ENCODE assay signal across 8 cellular contexts in the genomic region with DNA sequence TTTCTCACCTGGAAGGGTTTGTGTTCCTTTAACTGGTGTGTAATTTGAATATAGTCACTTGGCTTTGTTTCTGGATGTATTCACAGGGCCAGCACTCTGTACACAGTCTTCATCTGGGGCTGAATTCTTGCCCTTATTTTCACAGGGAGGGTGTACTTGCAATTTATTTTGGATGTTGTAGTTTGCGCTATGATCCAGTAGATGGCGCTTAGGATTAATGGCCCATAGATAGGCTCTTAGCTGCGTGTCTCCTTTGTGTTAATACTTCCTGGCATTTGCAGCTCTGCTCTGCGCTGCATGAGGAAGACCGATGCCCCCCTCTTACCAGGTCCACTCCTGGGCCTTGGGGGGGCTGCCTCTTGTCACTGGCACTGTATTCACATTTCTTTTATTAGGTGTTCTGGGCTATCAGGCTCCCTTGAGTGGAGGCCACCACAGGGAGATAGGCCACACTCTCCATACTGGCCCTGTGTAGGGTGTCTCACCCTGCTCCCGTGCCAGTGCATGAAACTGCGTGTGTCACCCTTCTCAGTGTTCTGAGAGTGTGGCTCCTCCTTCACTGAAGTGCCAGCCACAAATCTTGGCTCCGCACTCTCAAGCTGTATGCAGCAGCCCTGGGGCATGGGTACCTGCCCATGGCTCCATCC.
DNase-seq lines count a peak whose midpoint lies in the region; ATAC-seq and TF ChIP-seq lines count a peak whose summit lies in the region.

No MANE protein-coding gene starts in this region.

- in situ Hi-C loops in SK-MEL-5 (cut with HindIII; ENCODE audit: low pct_unique_long_range_greater_than_20kb, low sequenced_read_pairs) = no loop called here

- H3K27ac ChIP-seq in heart right ventricle (no peak overlapping the region), foreskin keratinocyte (no peak overlapping the region)

- DNase-seq in heart right ventricle = peak in 1 of 2 donors; percentile 3
- no peak for DNase-seq in Right ventricle myocardium inferior (ENCODE audit: missing footprints)
- peak; percentile 5 for DNase-seq in HK-2 (ENCODE audit: unreplicated experiment)
- DNase-seq in SK-MEL-5 (ENCODE audit: low read depth, low spot score) = peak; percentile 56
- peak in 1 of 2 donors; percentile 15 for DNase-seq in foreskin keratinocyte
- DNase-seq in MG63 = no peak

- intact Hi-C loops in heart right ventricle (cut with DNase I) = loop anchor here in 6 of 10 donors (2.0 to 10.0 kb wide), 4 partner anchors 614 to 619 kb away; no protein-coding TSS in a partner anchor
- intact Hi-C loops in Right ventricle myocardium inferior (cut with DNase I) = loop anchor here (5.0 kb wide), 1 partner anchor 619 kb away; no protein-coding TSS in a partner anchor

- TF ChIP-seq CTCF in heart right ventricle (IDR thresholded peaks at IDR 0.05) = peak; percentile 18 to 70 (median 48)
- peak; percentile 46 for TF ChIP-seq CTCF in foreskin keratinocyte (conservative IDR thresholded peaks at IDR 0.05)

- H3K4me1 ChIP-seq in heart right ventricle (no peaks in the 10 kb centered on the region), foreskin keratinocyte (no peaks in the 10 kb centered on the region), skeletal muscle satellite cell (ENCODE audit: control insufficient read depth, insufficient read depth, low read length) (peaks cover 15% of the 10 kb centered on the region)

- H3K27me3 ChIP-seq in heart right ventricle (peaks cover 0 to 38% (median 0%) of the 10 kb centered on the region in 7 donors), foreskin keratinocyte (no peaks in the 10 kb centered on the region), skeletal muscle satellite cell (ENCODE audit: control insufficient read depth, insufficient read depth, low read length) (no peaks in the 10 kb centered on the region), MG63 (no peaks in the 10 kb centered on the region)

- peak overlapping the region; percentile 10 for H3K9ac ChIP-seq in skeletal muscle satellite cell (ENCODE audit: low read depth, low read length)

- ATAC-seq in heart right ventricle (peak in 1 of 8 donors; percentile 50), Right ventricle myocardium inferior (no peak), GM21447 (IDR thresholded peaks at IDR 0.05; ENCODE audit: unreplicated experiment) (peak; percentile 70), foreskin keratinocyte (peak; percentile 44)

- no peak overlapping the region for H3K4me3 ChIP-seq in heart right ventricle
- no peak overlapping the region for H3K4me3 ChIP-seq in skeletal muscle satellite cell (ENCODE audit: low read length)
- no peak overlapping the region for H3K4me3 ChIP-seq in MG63

- peak overlapping the region; percentile 29 for H3K4me2 ChIP-seq in skeletal muscle satellite cell (ENCODE audit: low read length)

- WGBS in heart right ventricle, 2 donors = 26 to 33% methylated on average over 8 of the region's 8 CpGs

- H3K9me3 ChIP-seq in heart right ventricle (no peaks in the 10 kb centered on the region), skeletal muscle satellite cell (replicated peaks; ENCODE audit: low read length) (no peaks in the 10 kb centered on the region), MG63 (no peaks in the 10 kb centered on the region)

- no peaks in the 10 kb centered on the region for H3K36me3 ChIP-seq in heart right ventricle
- no peaks in the 10 kb centered on the region for H3K36me3 ChIP-seq in skeletal muscle satellite cell (ENCODE audit: insufficient read depth, low read length)
- H3K36me3 ChIP-seq in MG63 = no peaks in the 10 kb centered on the region

Comparison
In these comparisons a context has a peak if more than half of its experiments do, and no peak if none do; other contexts are left out.
1. DNase-seq: peak in HK-2 (single experiment) and SK-MEL-5 (single experiment); none in Right ventricle myocardium inferior (single experiment) and MG63 (single experiment).